8 cellular contexts compared by ENCODE assay signal in the genomic region with DNA sequence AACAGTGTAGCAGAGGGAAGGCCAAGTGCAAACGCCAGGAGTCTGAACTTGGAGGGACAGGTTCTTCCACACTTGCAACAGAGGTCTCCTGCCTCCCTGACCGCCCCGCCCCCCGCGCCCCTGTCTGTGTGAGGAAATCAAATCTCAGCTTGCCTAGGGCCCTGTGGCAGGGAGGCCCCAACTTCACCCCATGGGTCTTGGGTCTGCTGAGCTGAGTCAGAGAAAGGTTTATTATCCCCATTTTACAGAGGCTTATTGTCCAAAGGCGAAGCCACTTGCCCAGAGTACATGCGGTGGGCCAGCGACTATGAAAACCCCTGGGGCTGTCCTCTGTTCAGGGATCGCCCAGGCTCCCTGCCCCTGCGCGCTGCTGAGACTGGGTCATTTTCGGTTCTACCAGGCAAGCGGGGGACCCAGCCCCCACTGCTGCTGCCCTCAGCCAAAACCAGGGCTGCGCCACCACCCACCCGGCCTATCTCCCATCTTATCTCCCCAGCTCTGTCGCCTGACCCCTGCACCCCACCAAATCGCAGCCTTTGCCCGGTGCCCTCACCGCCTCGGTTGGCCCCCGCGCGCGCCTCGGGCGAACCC. TPM values are rescaled to one million over a fixed set of nuclear protein-coding genes. Genes with fewer than 3 reads are reported as not detected.
A peak's percentile ranks its signal among the peaks of the same experiment; 100 is the strongest.
DNase-seq lines count a peak whose midpoint lies in the region; ATAC-seq and TF ChIP-seq lines count a peak whose summit lies in the region.

No MANE protein-coding gene starts in this region.

- H3K27me3 Mint-ChIP-seq in activated naive CD4-positive, alpha-beta T cell treated with anti-CD3 and anti-CD28 coated beads for 36 hours (ENCODE audit: low read depth), result no peaks in the 10 kb centered on the region
- H3K27me3 Mint-ChIP-seq in central memory CD8-positive, alpha-beta T cell, result no peaks in the 10 kb centered on the region

- peak overlapping the region; percentile 24 for H3K23ac ChIP-seq in mesendoderm (ENCODE audit: low read length)

- H3K9me3 ChIP-seq in vagina, result no peaks in the 10 kb centered on the region

- no CpG with 5 or more reads among the region's 26 CpGs for WGBS in mesendoderm (ENCODE audit: extremely low coverage, insufficient coverage, low lambda C conversion rate)

- peak overlapping the region; percentile 99 for H2BK120ac ChIP-seq in mesendoderm (ENCODE audit: low read depth, low read length)

- TF ChIP-seq POLR2A in vagina (IDR thresholded peaks at IDR 0.05), result no peak

- no peak overlapping the region for H3K27ac Mint-ChIP-seq in activated naive CD4-positive, alpha-beta T cell treated with anti-CD3 and anti-CD28 coated beads for 36 hours
- peak overlapping the region; percentile 71 for H3K27ac Mint-ChIP-seq in central memory CD8-positive, alpha-beta T cell (ENCODE audit: low read depth)

- H4K8ac ChIP-seq in mesendoderm (ENCODE audit: low read depth, low read length), result no peak overlapping the region

- H3K36me3 ChIP-seq in mesendoderm (ENCODE audit: control insufficient read depth, insufficient read depth, low read length) (no peaks in the 10 kb centered on the region), vagina (no peaks in the 10 kb centered on the region)

- peak overlapping the region; percentile 100 for H3K4ac ChIP-seq in mesendoderm (ENCODE audit: low read depth, low read length)

- no peak for DNase-seq in activated naive CD4-positive, alpha-beta T cell treated with anti-CD3 and anti-CD28 coated beads for 36 hours
- DNase-seq in activated naive CD4-positive, alpha-beta T cell treated with anti-CD3 and anti-CD28 coated beads, Interleukin-2, amount 50 U/mL, for 16 hours, result no peak
- no peak for DNase-seq in central memory CD8-positive, alpha-beta T cell (ENCODE audit: low spot score in 2 of 2)
- DNase-seq in mesendoderm (peak; percentile 68), vagina (ENCODE audit: extremely low spot score in 2 of 2) (no peak), GM19240 (ENCODE audit: insufficient read length, low spot score) (no peak), NCI-H1092 (lab: John Stamatoyannopoulos, UW) (no peak)

- H3K4me1 Mint-ChIP-seq in activated naive CD4-positive, alpha-beta T cell treated with anti-CD3 and anti-CD28 coated beads for 36 hours (ENCODE audit: low read depth), result peaks cover 29% of the 10 kb centered on the region
- H3K4me1 Mint-ChIP-seq in central memory CD8-positive, alpha-beta T cell, result peaks cover 24% of the 10 kb centered on the region

- intact Hi-C loops in activated naive CD4-positive, alpha-beta T cell treated with anti-CD3 and anti-CD28 coated beads for 36 hours (cut with micrococcal nuclease), result no loop called here
- intact Hi-C loops in vagina (cut with DNase I), result no loop called here

- H3K4me1 ChIP-seq in mesendoderm (ENCODE audit: control insufficient read depth, low read depth, low read length) (peaks cover 7% of the 10 kb centered on the region), vagina (peaks cover 32% of the 10 kb centered on the region)

- no peak for TF ChIP-seq CTCF in vagina (IDR thresholded peaks at IDR 0.05)

- peak overlapping the region; percentile 79 for H3K9ac ChIP-seq in mesendoderm (ENCODE audit: low read length)

- H3K27me3 ChIP-seq in mesendoderm (ENCODE audit: insufficient read depth, low read length, poor library complexity), result no peaks in the 10 kb centered on the region
- H3K27me3 ChIP-seq in vagina, result no peaks in the 10 kb centered on the region

- H3K56ac ChIP-seq in mesendoderm (ENCODE audit: low read length), result peak overlapping the region; percentile 91

- no peak overlapping the region for H4K5ac ChIP-seq in mesendoderm (ENCODE audit: low read length)

- H2BK15ac ChIP-seq in mesendoderm (replicated peaks; ENCODE audit: low read depth), result peak overlapping the region; percentile 86

- H3K4me3 ChIP-seq in mesendoderm (ENCODE audit: low read length) (no peak overlapping the region), vagina (peak overlapping the region; percentile 85 to 94)

- no peak for ATAC-seq in central memory CD8-positive, alpha-beta T cell (replicated peaks; ENCODE audit: extremely low read depth, poor library complexity, severe bottlenecking)
- no peak for ATAC-seq in HG03280 (IDR thresholded peaks at IDR 0.05; ENCODE audit: unreplicated experiment)

- peak overlapping the region; percentile 91 for H2BK5ac ChIP-seq in mesendoderm (ENCODE audit: low read length)

- no peaks in the 10 kb centered on the region for H3K9me3 Mint-ChIP-seq in activated naive CD4-positive, alpha-beta T cell treated with anti-CD3 and anti-CD28 coated beads for 36 hours
- H3K9me3 Mint-ChIP-seq in central memory CD8-positive, alpha-beta T cell, result no peaks in the 10 kb centered on the region

- H3K27ac ChIP-seq in mesendoderm (ENCODE audit: low read depth, low read length), result peak overlapping the region; percentile 97
- H3K27ac ChIP-seq in vagina, result peak overlapping the region; percentile 91

- H3K79me1 ChIP-seq in mesendoderm (ENCODE audit: low read length), result peaks cover 15% of the 10 kb centered on the region

- peak overlapping the region; percentile 71 for H3K4me3 Mint-ChIP-seq in activated naive CD4-positive, alpha-beta T cell treated with anti-CD3 and anti-CD28 coated beads for 36 hours
- H3K4me3 Mint-ChIP-seq in central memory CD8-positive, alpha-beta T cell, result peak overlapping the region; percentile 78

- peaks cover 2% of the 10 kb centered on the region for H3K36me3 Mint-ChIP-seq in activated naive CD4-positive, alpha-beta T cell treated with anti-CD3 and anti-CD28 coated beads for 36 hours (ENCODE audit: low read depth)
- peaks cover 13% of the 10 kb centered on the region for H3K36me3 Mint-ChIP-seq in central memory CD8-positive, alpha-beta T cell (ENCODE audit: insufficient read depth)

- H3K4me2 ChIP-seq in mesendoderm (ENCODE audit: low read length), result peak overlapping the region; percentile 50

- peaks cover 34% of the 10 kb centered on the region for H3K79me2 ChIP-seq in mesendoderm (ENCODE audit: control insufficient read depth, insufficient read depth, low read length)

- H2AK5ac ChIP-seq in mesendoderm (ENCODE audit: low read length), result peak overlapping the region; percentile 95

- H3K18ac ChIP-seq in mesendoderm (ENCODE audit: low read length), result peak overlapping the region; percentile 100

- CTCF ChIA-PET in activated naive CD4-positive, alpha-beta T cell treated with anti-CD3 and anti-CD28 coated beads for 36 hours (lab: Charles Lee), result no interaction called here

RNA-seq across cellular contexts. Expression of gene CERS4, which starts 1.0 kb away (rescaled TPM):
- total RNA-seq in activated naive CD4-positive, alpha-beta T cell treated with anti-CD3 and anti-CD28 coated beads for 36 hours, result 10 to 100 TPM; 15.7 to 19.4 TPM
- 47.9 TPM for polyA plus RNA-seq in mesendoderm (2013, experiment 1 of 2)
- polyA plus RNA-seq in mesendoderm (2013, experiment 2 of 2), result 48.6 TPM
- total RNA-seq in vagina, result 81.5 TPM

RNA-seq across cellular contexts. Expression of gene FBN3, which starts 58.8 kb away (rescaled TPM):
- not detected for total RNA-seq in activated naive CD4-positive, alpha-beta T cell treated with anti-CD3 and anti-CD28 coated beads for 36 hours
- polyA plus RNA-seq in mesendoderm (2013, experiment 1 of 2), result 11.9 TPM
- 11.8 TPM for polyA plus RNA-seq in mesendoderm (2013, experiment 2 of 2)
- total RNA-seq in vagina, result not detected
